Comparison of ENCODE assay signal across 8 cellular contexts in genomic region chr19:4327877-4328242, GRCh38. TPM values are rescaled to one million over a fixed set of nuclear protein-coding genes. Genes with fewer than 3 reads are reported as not detected.
A peak's percentile ranks its signal among the peaks of the same experiment; 100 is the strongest.
DNase-seq lines count a peak whose midpoint lies in the region; ATAC-seq, FAIRE-seq and TF ChIP-seq lines count a peak whose summit lies in the region.

No MANE protein-coding gene starts in this region.

- peaks cover 8 to 29% (median 20%) of the 10 kb centered on the region in 4 donors for H3K4me1 Mint-ChIP-seq in CD4-positive, alpha-beta memory T cell
- H3K4me1 Mint-ChIP-seq in neural crest cell, result peaks cover 19% of the 10 kb centered on the region

- no peak overlapping the region for H3K23ac ChIP-seq in H1 (ENCODE audit: insufficient read length)

- peak overlapping the region; percentile 74 to 91 (median 82) for H3K4me3 Mint-ChIP-seq in CD4-positive, alpha-beta memory T cell
- H3K4me3 Mint-ChIP-seq in neural crest cell, result peak overlapping the region; percentile 81

- H2BK15ac ChIP-seq in H1 (ENCODE audit: low read length), result no peak overlapping the region

- no peak overlapping the region for H2BK12ac ChIP-seq in H1 (ENCODE audit: low read depth, low read length)

- H3K27ac Mint-ChIP-seq in CD4-positive, alpha-beta memory T cell, result peak overlapping the region; percentile 19 to 99 (median 73)
- H3K27ac Mint-ChIP-seq in neural crest cell (ENCODE audit: unreplicated experiment), result no peak overlapping the region

- H3K27me3 ChIP-seq in CD4-positive, alpha-beta memory T cell (ENCODE audit: insufficient read depth, low read length), result no peaks in the 10 kb centered on the region
- H3K27me3 ChIP-seq in H1 (replicated peaks in 1 of 4; ENCODE audit: control insufficient read depth in 3 of 4, extremely low read depth in 1 of 4, insufficient read depth in 3 of 4, low read length in 3 of 4), result no peaks in the 10 kb centered on the region; a peak in 1 of 7 replicates

- peak overlapping the region; percentile 21; the same call in 1 of the 2 replicates for H4K8ac ChIP-seq in H1 (ENCODE audit: extremely low read depth, insufficient read depth, low read length)

- H4K20me1 ChIP-seq in H1 (replicated peaks in 1 of 2; ENCODE audit: control insufficient read depth in 1 of 2, insufficient read depth in 2 of 2, low read length in 2 of 2), result peaks cover 4 to 15% of the 10 kb centered on the region in 2 experiments

- H3K18ac ChIP-seq in H1 (ENCODE audit: extremely low read depth, low read length), result peak overlapping the region; percentile 60; the same call in 1 of the 2 replicates

- no peaks in the 10 kb centered on the region for H3K79me2 ChIP-seq in H1 (ENCODE audit: control insufficient read depth in 1 of 2, insufficient read depth in 2 of 2, low read length in 2 of 2)

- POLR2A ChIA-PET in CD4-positive, alpha-beta memory T cell (lab: Charles Lee; ENCODE audit: partially characterized antibody), result interaction anchor here (0.8 to 1.8 kb wide), 6 partner anchors 15 to 144 kb away, joined by 3 to 25 read pairs (median 5); partner anchors contain the start of genes CHAF1A, HDGFL2, MPND and TMIGD2
- POLR2A ChIA-PET in H1 (lab: Charles Lee; ENCODE audit: partially characterized antibody), result interaction anchor here (0.6 to 1.4 kb wide), 7 partner anchors 10 to 138 kb away, joined by 3 to 7 read pairs (median 3); partner anchors contain the start of genes FSD1, MPND and STAP2

- peaks cover 0 to 3% of the 10 kb centered on the region in 2 donors for H3K27me3 Mint-ChIP-seq in CD4-positive, alpha-beta memory T cell
- H3K27me3 Mint-ChIP-seq in neural crest cell (ENCODE audit: low read depth), result peaks cover 17% of the 10 kb centered on the region

- no peaks in the 10 kb centered on the region for H3K9me3 ChIP-seq in CD4-positive, alpha-beta memory T cell (ENCODE audit: control insufficient read depth in 1 of 2, low read length in 2 of 2)
- H3K9me3 ChIP-seq in H1 (ENCODE audit: insufficient read depth in 2 of 2, low read depth in 1 of 2, low read length in 1 of 2), result no peaks in the 10 kb centered on the region

- H3K4ac ChIP-seq in H1 (replicated peaks; ENCODE audit: insufficient read length, low read depth, low read length), result no peak overlapping the region

- no peaks in the 10 kb centered on the region for H3K36me3 ChIP-seq in CD4-positive, alpha-beta memory T cell (ENCODE audit: insufficient read depth, low read length)
- peaks cover 0 to 8% (median 0%) of the 10 kb centered on the region in 4 experiments; a peak in 2 of 8 replicates for H3K36me3 ChIP-seq in H1 (ENCODE audit: control insufficient read depth in 2 of 4, insufficient read depth in 4 of 4, low read length in 3 of 4)

- TF ChIP-seq POLR2A in H1 (IDR thresholded peaks at IDR 0.05; ENCODE audit: control extremely low read depth in 1 of 2, low read depth in 2 of 2, low read length in 2 of 2), result no peak

- H3K4me1 ChIP-seq in CD4-positive, alpha-beta memory T cell (ENCODE audit: insufficient read depth, low read length), result peaks cover 19% of the 10 kb centered on the region
- peaks cover 0 to 6% (median 3%) of the 10 kb centered on the region in 4 experiments; a peak in 5 of 7 replicates for H3K4me1 ChIP-seq in H1 (replicated peaks in 1 of 4; ENCODE audit: control insufficient read depth in 3 of 4, insufficient read depth in 4 of 4, low read length in 3 of 4)

- H3K4me2 ChIP-seq in H1 (ENCODE audit: insufficient read depth in 1 of 2, low read depth in 2 of 2, low read length in 2 of 2), result peak overlapping the region; percentile 88 to 95

- H3K79me1 ChIP-seq in H1 (ENCODE audit: low read depth, low read length), result no peaks in the 10 kb centered on the region

- no peak overlapping the region for H2BK120ac ChIP-seq in H1 (replicated peaks; ENCODE audit: low read depth, low read length)

- H3K14ac ChIP-seq in H1 (ENCODE audit: insufficient read length), result no peak overlapping the region

- no peak for TF ChIP-seq EP300 in H1 (IDR thresholded peaks at IDR 0.05; ENCODE audit: borderline replicate concordance in 1 of 2, low read depth in 2 of 2, low read length in 2 of 2)

- intact Hi-C loops in CD4-positive, alpha-beta memory T cell (cut with micrococcal nuclease), result loop anchor here (1.0 kb wide), 3 partner anchors 15 to 61 kb away; partner anchors contain the start of gene MPND

- no peak overlapping the region for H2AK5ac ChIP-seq in H1 (ENCODE audit: low read depth, low read length)

- peak; percentile 5 for ATAC-seq in HG03025 (IDR thresholded peaks at IDR 0.05; ENCODE audit: low FRiP score, unreplicated experiment)
- ATAC-seq in HG03521 (IDR thresholded peaks at IDR 0.05; ENCODE audit: unreplicated experiment), result no peak
- ATAC-seq in HG02610 (IDR thresholded peaks at IDR 0.05; ENCODE audit: unreplicated experiment), result no peak

- CTCF ChIA-PET in CD4-positive, alpha-beta memory T cell (lab: Charles Lee; ENCODE audit: partially characterized antibody), result interaction anchor here (0.7 to 1.4 kb wide), 4 partner anchors 15 to 73 kb away, joined by 3 to 8 read pairs (median 6); partner anchors contain the start of genes MPND and SH3GL1
- CTCF ChIA-PET in H1 (lab: Charles Lee; ENCODE audit: partially characterized antibody), result interaction anchor here (0.6 to 1.3 kb wide), 5 partner anchors 12 to 61 kb away, joined by 3 to 8 read pairs (median 4); partner anchors contain the start of gene MPND

- H3K9ac ChIP-seq in H1 (replicated peaks in 1 of 4; ENCODE audit: extremely low read depth in 1 of 4, low read depth in 3 of 4, low read length in 3 of 4), result no peak overlapping the region

- H2BK5ac ChIP-seq in H1 (ENCODE audit: low read depth, low read length), result no peak overlapping the region

- H3K23me2 ChIP-seq in H1 (ENCODE audit: low read depth, low read length), result peaks cover 12% of the 10 kb centered on the region; the same call in 1 of the 2 replicates

- H3K56ac ChIP-seq in H1 (replicated peaks; ENCODE audit: insufficient read length, low read depth, low read length), result no peak overlapping the region

- TF ChIP-seq RAD21 in H1 (IDR thresholded peaks at IDR 0.05 in 1 of 2, conservative IDR thresholded peaks at IDR 0.05 in 1 of 2; ENCODE audit: low read depth in 2 of 2, low read length in 2 of 2), result peak in 1 of 2 experiments; percentile 19; a peak in 1 of 4 replicates

- no peak overlapping the region for H3K27ac ChIP-seq in CD4-positive, alpha-beta memory T cell (ENCODE audit: low read depth, low read length)
- no peak overlapping the region for H3K27ac ChIP-seq in H1 (ENCODE audit: low read depth, low read length)

- FAIRE-seq in H1 (lab: Jason Lieb, UNC), result no peak

- no peak overlapping the region for H2BK20ac ChIP-seq in H1 (ENCODE audit: low read length)

- no peak for DNase-seq in CD4-positive, alpha-beta memory T cell
- peak in 1 of 2 experiments; percentile 87 for DNase-seq in H1 (ENCODE audit: low read depth in 1 of 2, low spot score in 2 of 2)
- no peak for DNase-seq in neural crest cell (ENCODE audit: low read depth, low spot score)
- no peak for DNase-seq in NCI-H446 (lab: John Stamatoyannopoulos, UW)
- DNase-seq in LoVo (ENCODE audit: low spot score), result no peak

- peak overlapping the region; percentile 58 to 61 for H3K4me3 ChIP-seq in CD4-positive, alpha-beta memory T cell (ENCODE audit: low read length in 2 of 2)
- peak overlapping the region; percentile 32 to 67 (median 50); a peak in 6 of 8 replicates for H3K4me3 ChIP-seq in H1 (ENCODE audit: extremely low read depth in 1 of 4, insufficient read depth in 2 of 4, low read depth in 3 of 4, low read length in 4 of 4)

- no peak for TF ChIP-seq CTCF in H1 (IDR thresholded peaks at IDR 0.05; ENCODE audit: control extremely low read depth in 1 of 3, insufficient read depth in 1 of 3, low read depth in 1 of 3, low read length in 3 of 3)
- TF ChIP-seq CTCF in neural crest cell (conservative IDR thresholded peaks at IDR 0.05), result no peak

- H3K9me3 Mint-ChIP-seq in CD4-positive, alpha-beta memory T cell, result peaks cover 0 to 5% (median 0%) of the 10 kb centered on the region in 8 donors
- H3K9me3 Mint-ChIP-seq in neural crest cell, result no peaks in the 10 kb centered on the region

- WGBS in H1 (ENCODE audit: extremely low coverage in 1 of 2, insufficient coverage in 1 of 2, insufficient read length in 1 of 2, insufficient replicate concordance in 2 of 2, low coverage in 1 of 2, low lambda C conversion rate in 2 of 2, missing lambda C conversion rate in 1 of 2), 2 experiments, result 16% methylated on average over 6 of the region's 13 CpGs; no CpG with 5 or more reads in 1 of the 2 experiments

- H2AFZ ChIP-seq in H1 (ENCODE audit: low read length), result no peak overlapping the region

- no peak overlapping the region for H4K91ac ChIP-seq in H1 (replicated peaks; ENCODE audit: insufficient read length, low read length)

- H3K36me3 Mint-ChIP-seq in CD4-positive, alpha-beta memory T cell, result peaks cover 0 to 5% of the 10 kb centered on the region in 2 donors
- H3K36me3 Mint-ChIP-seq in neural crest cell (ENCODE audit: low read depth), result peaks cover 2% of the 10 kb centered on the region

- H4K5ac ChIP-seq in H1 (ENCODE audit: insufficient read length, low read depth, low read length), result peak overlapping the region; percentile 64

RNA-seq across cellular contexts. Expression of gene STAP2, which starts 10.8 kb away (rescaled TPM):
- 1 to 10 TPM in 1 of 2 experiments, under 1 TPM in 1; 0.86 to 2.4 TPM for total RNA-seq in CD4-positive, alpha-beta memory T cell
- 1 to 10 TPM; 2.1 to 2.6 TPM for polyA plus RNA-seq in CD4-positive, alpha-beta memory T cell
- total RNA-seq in H1 (2021; fragmentation: NEBNext Ultra II Directional; extraction: Animal tissue kit (Norgen Biotek cat#: 25700)), result 15.3 and 18.1 TPM in 2 replicates
- polyA plus RNA-seq in H1 (2011; rRNA removed), result 33.6 and 37.3 TPM in 2 replicates
- polyA plus RNA-seq in H1 (2011; cell fraction: cytosol; rRNA removed), result 39.4 TPM
- polyA plus RNA-seq in H1 (2011; cell fraction: nucleus; rRNA removed), result 33.5 TPM
- 21.5 to 32.2 TPM (median 25.1 TPM) in 4 replicates for polyA plus RNA-seq in H1 (2012, experiment 1 of 2)
- polyA plus RNA-seq in H1 (2012, experiment 2 of 2), result 30.2 TPM
- polyA plus RNA-seq in H1 (2013, experiment 1 of 2), result 18.5 TPM
- 19.0 TPM for polyA plus RNA-seq in H1 (2013, experiment 2 of 2)
- 11.4 and 11.9 TPM in 2 replicates for polyA minus RNA-seq in H1 (2011; rRNA and poly(A)+ RNA removed)
- polyA minus RNA-seq in H1 (2011; cell fraction: cytosol; rRNA and poly(A)+ RNA removed), result 12.0 TPM
- 8.0 TPM for polyA minus RNA-seq in H1 (2011; cell fraction: nucleus; rRNA and poly(A)+ RNA removed)
- 4.1 and 5.0 TPM in 2 replicates for total RNA-seq in neural crest cell

RNA-seq across cellular contexts. Expression of gene MPND, which starts 15.5 kb away (rescaled TPM):
- total RNA-seq in CD4-positive, alpha-beta memory T cell, result 10 to 100 TPM; 24.7 to 27.0 TPM
- polyA plus RNA-seq in CD4-positive, alpha-beta memory T cell, result 1 to 10 TPM; 3.5 to 9.2 TPM
- 24.2 and 27.7 TPM in 2 replicates for total RNA-seq in H1 (2021; fragmentation: NEBNext Ultra II Directional; extraction: Animal tissue kit (Norgen Biotek cat#: 25700))
- polyA plus RNA-seq in H1 (2011; rRNA removed), result 22.9 and 31.6 TPM in 2 replicates
- polyA plus RNA-seq in H1 (2011; cell fraction: cytosol; rRNA removed), result 25.7 TPM
- 32.1 TPM for polyA plus RNA-seq in H1 (2011; cell fraction: nucleus; rRNA removed)
- polyA plus RNA-seq in H1 (2012, experiment 1 of 2), result 15.1 to 38.3 TPM (median 35.6 TPM) in 4 replicates
- 21.6 TPM for polyA plus RNA-seq in H1 (2012, experiment 2 of 2)
- polyA plus RNA-seq in H1 (2013, experiment 1 of 2), result 15.0 TPM
- polyA plus RNA-seq in H1 (2013, experiment 2 of 2), result 12.4 TPM
- polyA minus RNA-seq in H1 (2011; rRNA and poly(A)+ RNA removed), result 10.8 and 12.6 TPM in 2 replicates
- 13.0 TPM for polyA minus RNA-seq in H1 (2011; cell fraction: cytosol; rRNA and poly(A)+ RNA removed)
- 15.3 TPM for polyA minus RNA-seq in H1 (2011; cell fraction: nucleus; rRNA and poly(A)+ RNA removed)
- total RNA-seq in neural crest cell, result 45.3 and 45.6 TPM in 2 replicates

RNA-seq across cellular contexts. Expression of gene FSD1, which starts 23.5 kb away (rescaled TPM):
- 1 to 10 TPM in 1 of 2 experiments, under 1 TPM in 1; 0.73 to 1.4 TPM for total RNA-seq in CD4-positive, alpha-beta memory T cell
- polyA plus RNA-seq in CD4-positive, alpha-beta memory T cell, result 1 to 10 TPM in 1 of 2 donors, under 1 TPM in 1; 0.61 to 2.4 TPM
- total RNA-seq in H1 (2021; fragmentation: NEBNext Ultra II Directional; extraction: Animal tissue kit (Norgen Biotek cat#: 25700)), result 54.8 and 58.8 TPM in 2 replicates
- polyA plus RNA-seq in H1 (2011; rRNA removed), result 181 and 194 TPM in 2 replicates
- polyA plus RNA-seq in H1 (2011; cell fraction: cytosol; rRNA removed), result 135 TPM
- polyA plus RNA-seq in H1 (2011; cell fraction: nucleus; rRNA removed), result 150 TPM
- 50.5 to 86.8 TPM (median 84.0 TPM) in 4 replicates for polyA plus RNA-seq in H1 (2012, experiment 1 of 2)
- 95.6 TPM for polyA plus RNA-seq in H1 (2012, experiment 2 of 2)
- 46.1 TPM for polyA plus RNA-seq in H1 (2013, experiment 1 of 2)
- polyA plus RNA-seq in H1 (2013, experiment 2 of 2), result 42.6 TPM
- 26.0 and 38.0 TPM in 2 replicates for polyA minus RNA-seq in H1 (2011; rRNA and poly(A)+ RNA removed)
- 40.8 TPM for polyA minus RNA-seq in H1 (2011; cell fraction: cytosol; rRNA and poly(A)+ RNA removed)
- polyA minus RNA-seq in H1 (2011; cell fraction: nucleus; rRNA and poly(A)+ RNA removed), result 25.0 TPM
- total RNA-seq in neural crest cell, result 51.9 and 53.5 TPM in 2 replicates

RNA-seq across cellular contexts. Expression of gene TMIGD2, which starts 25.7 kb away (rescaled TPM):
- 1 to 10 TPM; 6.9 to 9.3 TPM for total RNA-seq in CD4-positive, alpha-beta memory T cell
- polyA plus RNA-seq in CD4-positive, alpha-beta memory T cell, result 10 to 100 TPM; 22.9 to 23.7 TPM
- total RNA-seq in H1 (2021; fragmentation: NEBNext Ultra II Directional; extraction: Animal tissue kit (Norgen Biotek cat#: 25700)), result 0.38 and 0.41 TPM in 2 replicates
- 0.39 and 0.58 TPM in 2 replicates for polyA plus RNA-seq in H1 (2011; rRNA removed)
- polyA plus RNA-seq in H1 (2011; cell fraction: cytosol; rRNA removed), result 0.40 TPM
- 0.17 TPM for polyA plus RNA-seq in H1 (2011; cell fraction: nucleus; rRNA removed)
- polyA plus RNA-seq in H1 (2012, experiment 1 of 2), result 0.19 to 0.50 TPM (median 0.50 TPM) in 3 of 4 replicates, not detected in the other
- 0.55 TPM for polyA plus RNA-seq in H1 (2012, experiment 2 of 2)
- 1.1 TPM for polyA plus RNA-seq in H1 (2013, experiment 1 of 2)
- 1.1 TPM for polyA plus RNA-seq in H1 (2013, experiment 2 of 2)
- polyA minus RNA-seq in H1 (2011; rRNA and poly(A)+ RNA removed), result not detected in 2 replicates
- polyA minus RNA-seq in H1 (2011; cell fraction: cytosol; rRNA and poly(A)+ RNA removed), result not detected
- not detected for polyA minus RNA-seq in H1 (2011; cell fraction: nucleus; rRNA and poly(A)+ RNA removed)
- not detected in 2 replicates for total RNA-seq in neural crest cell

RNA-seq across cellular contexts. Expression of gene SHD, which starts 48.8 kb away (rescaled TPM):
- under 1 TPM in 1 of 2 experiments, not detected in 1; 0.58 TPM for total RNA-seq in CD4-positive, alpha-beta memory T cell
- not detected for polyA plus RNA-seq in CD4-positive, alpha-beta memory T cell
- 5.8 and 7.3 TPM in 2 replicates for total RNA-seq in H1 (2021; fragmentation: NEBNext Ultra II Directional; extraction: Animal tissue kit (Norgen Biotek cat#: 25700))
- 10.7 and 15.5 TPM in 2 replicates for polyA plus RNA-seq in H1 (2011; rRNA removed)
- polyA plus RNA-seq in H1 (2011; cell fraction: cytosol; rRNA removed), result 6.7 TPM
- polyA plus RNA-seq in H1 (2011; cell fraction: nucleus; rRNA removed), result 29.9 TPM
- 3.0 to 7.8 TPM (median 5.7 TPM) in 4 replicates for polyA plus RNA-seq in H1 (2012, experiment 1 of 2)
- polyA plus RNA-seq in H1 (2012, experiment 2 of 2), result 15.8 TPM
- polyA plus RNA-seq in H1 (2013, experiment 1 of 2), result 4.3 TPM
- 4.3 TPM for polyA plus RNA-seq in H1 (2013, experiment 2 of 2)
- 1.2 and 1.9 TPM in 2 replicates for polyA minus RNA-seq in H1 (2011; rRNA and poly(A)+ RNA removed)
- 2.8 TPM for polyA minus RNA-seq in H1 (2011; cell fraction: cytosol; rRNA and poly(A)+ RNA removed)
- 3.5 TPM for polyA minus RNA-seq in H1 (2011; cell fraction: nucleus; rRNA and poly(A)+ RNA removed)
- 2.7 and 4.5 TPM in 2 replicates for total RNA-seq in neural crest cell

Comparison
In these comparisons a context has a peak if more than half of its experiments do, and no peak if none do; other contexts are left out.
1. RNA of gene FSD1, which starts 23.5 kb away (total RNA-seq): 54.8 to 58.8 TPM in H1 and 51.9 to 53.5 TPM in neural crest cell; 0.73 to 1.4 TPM in CD4-positive, alpha-beta memory T cell; every median in the first group is over 10 times any median in the second.